In genomic region chrX:97841544-97842179, GRCh38 we compare ENCODE assay signal across 25 cellular contexts.
"Had no signal": no experiment of that assay in that cellular context is flagged by ENCODE, and none has a peak within 500 bp of the region (broad histone marks: within the 10 kb centered on the region; RNA-seq: fewer than 3 reads in every experiment).

No MANE protein-coding gene starts in this region.

- H3K4me3 Mint-ChIP-seq: naive thymus-derived CD4-positive, alpha-beta T cell; natural killer cell treated with Interleukin-12 subunit alpha and Interleukin-12 subunit beta and Interleukin-15 and Interleukin-18, amount 100 ng/mL, for 72 hours; stimulated activated effector memory CD8-positive, alpha-beta T cell treated with anti-CD3 and anti-CD28 coated beads, Interleukin-12 subunit alpha, Interleukin-12 subunit beta, amount 100 ng/mL, for 72 hours; stimulated activated naive CD8-positive, alpha-beta T cell treated with anti-CD3 and anti-CD28 coated beads, Interleukin-15, Interleukin-2, amounts not matched to agents 100 ng/mL and 50 ng/mL, for 24 hours had no signal

- H3K36me3 ChIP-seq: left lung, lower lobe of right lung, prostate gland, suprapubic skin, transverse colon, upper lobe of left lung, vagina had no signal

- H3K27ac Mint-ChIP-seq: naive thymus-derived CD4-positive, alpha-beta T cell; natural killer cell treated with Interleukin-12 subunit alpha and Interleukin-12 subunit beta and Interleukin-15 and Interleukin-18, amount 100 ng/mL, for 72 hours; stimulated activated effector memory CD8-positive, alpha-beta T cell treated with anti-CD3 and anti-CD28 coated beads, Interleukin-12 subunit alpha, Interleukin-12 subunit beta, amount 100 ng/mL, for 72 hours; stimulated activated naive CD8-positive, alpha-beta T cell treated with anti-CD3 and anti-CD28 coated beads, Interleukin-15, Interleukin-2, amounts not matched to agents 100 ng/mL and 50 ng/mL, for 24 hours had no signal

- H3K27me3 ChIP-seq: left lung, suprapubic skin, transverse colon, upper lobe of left lung, vagina had no signal

- H3K9me3 ChIP-seq: lower lobe of right lung, mucosa of descending colon, prostate gland, suprapubic skin, transverse colon, vagina had no signal

- H3K4me3 ChIP-seq: left lung, lower lobe of right lung, mucosa of descending colon, prostate gland, suprapubic skin, transverse colon, upper lobe of left lung, vagina had no signal

- H2AFZ ChIP-seq: parathyroid adenoma had no signal

- H3K79me2 ChIP-seq: parathyroid adenoma had no signal

- DNase-seq: head of caudate nucleus; hippocampal formation; left colon; lower lobe of right lung; mammary epithelial cell; mesendoderm; midbrain; naive thymus-derived CD4-positive, alpha-beta T cell; nucleus accumbens; retina; stimulated activated CD4-positive, alpha-beta T cell treated with anti-CD3 and anti-CD28 coated beads, Interleukin-4, amount 100 ng/mL, for 24 hours; stimulated activated naive CD4-positive, alpha-beta T cell; transverse colon had no signal

- ATAC-seq: left colon; left lung; lower lobe of right lung; mucosa of descending colon; naive thymus-derived CD4-positive, alpha-beta T cell; natural killer cell treated with Interleukin-12 subunit alpha and Interleukin-12 subunit beta and Interleukin-15 and Interleukin-18, amount 100 ng/mL, for 72 hours; right cardiac atrium; stimulated activated effector memory CD8-positive, alpha-beta T cell treated with anti-CD3 and anti-CD28 coated beads, Interleukin-12 subunit alpha, Interleukin-12 subunit beta, amount 100 ng/mL, for 72 hours had no signal

- H3K36me3 Mint-ChIP-seq: stimulated activated effector memory CD8-positive, alpha-beta T cell treated with anti-CD3 and anti-CD28 coated beads, Interleukin-12 subunit alpha, Interleukin-12 subunit beta, amount 100 ng/mL, for 72 hours had no signal

- H3K27me3 Mint-ChIP-seq: stimulated activated naive CD8-positive, alpha-beta T cell treated with anti-CD3 and anti-CD28 coated beads, Interleukin-15, Interleukin-2, amounts not matched to agents 100 ng/mL and 50 ng/mL, for 24 hours had no signal

- FAIRE-seq: keratinocyte had no signal

- H3K4me1 ChIP-seq: left lung, lower lobe of right lung, parathyroid adenoma, prostate gland, suprapubic skin, transverse colon, upper lobe of left lung, vagina had no signal

- H3K4me1 Mint-ChIP-seq: naive thymus-derived CD4-positive, alpha-beta T cell; stimulated activated effector memory CD8-positive, alpha-beta T cell treated with anti-CD3 and anti-CD28 coated beads, Interleukin-12 subunit alpha, Interleukin-12 subunit beta, amount 100 ng/mL, for 72 hours had no signal

- H3K9ac ChIP-seq: parathyroid adenoma had no signal

- H3K27ac ChIP-seq: left lung, lower lobe of right lung, parathyroid adenoma, prostate gland, suprapubic skin, transverse colon, upper lobe of left lung, vagina had no signal
